Comparison of ENCODE assay signal across 12 cellular contexts in the genomic region with DNA sequence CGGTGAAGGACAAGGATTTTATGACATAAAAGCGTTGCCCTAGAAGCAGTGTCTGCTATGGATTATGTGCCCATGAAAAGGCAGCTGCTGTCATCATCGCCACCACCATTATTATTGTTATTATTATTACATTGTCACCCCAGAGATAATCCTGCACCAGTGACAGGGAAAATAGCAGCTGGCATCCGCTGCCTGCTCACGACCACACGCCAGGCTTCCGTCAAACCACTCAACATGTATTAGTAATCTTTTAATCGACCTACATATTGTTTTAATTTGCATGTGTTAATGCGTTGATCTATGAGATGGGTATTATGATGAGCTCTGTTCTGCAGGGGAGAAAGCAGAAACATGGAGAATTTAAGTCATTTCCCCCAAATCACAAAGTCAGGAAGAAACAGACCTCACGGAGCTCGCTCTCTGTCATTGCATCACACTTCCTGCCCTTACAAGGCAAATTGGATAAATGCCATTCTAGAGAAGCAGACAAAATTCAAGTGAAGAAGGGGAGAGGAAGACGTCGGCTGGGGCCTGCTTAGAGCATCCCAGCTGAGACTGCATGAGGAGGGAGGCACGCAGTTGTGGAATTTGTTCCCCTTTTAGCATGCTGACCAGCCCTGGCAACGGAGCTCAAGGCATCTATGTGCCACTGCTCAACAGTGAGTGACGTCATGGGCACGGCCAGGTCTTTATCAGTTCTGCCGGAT. TPM values are rescaled to one million over a fixed set of nuclear protein-coding genes. Genes with fewer than 3 reads are reported as not detected.
DNase-seq lines count a peak whose midpoint lies in the region; ATAC-seq, FAIRE-seq and TF ChIP-seq lines count a peak whose summit lies in the region.
"Had no signal": no experiment of that assay in that cellular context is flagged by ENCODE, and none has a peak within 500 bp of the region (broad histone marks: within the 10 kb centered on the region; RNA-seq: fewer than 3 reads in every experiment).

A gene with protein sequence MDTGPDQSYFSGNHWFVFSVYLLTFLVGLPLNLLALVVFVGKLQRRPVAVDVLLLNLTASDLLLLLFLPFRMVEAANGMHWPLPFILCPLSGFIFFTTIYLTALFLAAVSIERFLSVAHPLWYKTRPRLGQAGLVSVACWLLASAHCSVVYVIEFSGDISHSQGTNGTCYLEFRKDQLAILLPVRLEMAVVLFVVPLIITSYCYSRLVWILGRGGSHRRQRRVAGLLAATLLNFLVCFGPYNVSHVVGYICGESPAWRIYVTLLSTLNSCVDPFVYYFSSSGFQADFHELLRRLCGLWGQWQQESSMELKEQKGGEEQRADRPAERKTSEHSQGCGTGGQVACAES (plus strand): TSS at position 594 of the 707 bp plus-strand sequence. CDS start 431 bp downstream, outside the sequence.

- H3K9me3 ChIP-seq in mammary epithelial cell (replicated peaks; ENCODE audit: insufficient read depth, low read length) (no peaks in the 10 kb centered on the region), HepG2 (ENCODE audit: low read length) (no peaks in the 10 kb centered on the region)
- H3K9me3 ChIP-seq: Caco-2 had no signal

- no peak within 1 kb of the TSS for H3K27ac ChIP-seq in mammary epithelial cell (ENCODE audit: insufficient read depth, low read depth, low read length)
- H3K27ac ChIP-seq in HepG2 (ENCODE audit: extremely low read length, insufficient read depth, low read length), result no peak within 1 kb of the TSS

- POLR2A ChIA-PET in MCF 10A (lab: Yijun Ruan, JAX) (no interaction called here), HepG2 (lab: Yijun Ruan, JAX) (no interaction called here)

- no peak for TF ChIP-seq RAD21 in HepG2 (CRISPR knock-in tag; IDR thresholded peaks at IDR 0.05)

- H3K27me3 Mint-ChIP-seq in MCF 10A (ENCODE audit: insufficient read depth, unreplicated experiment), result peaks cover 61% of the 10 kb centered on the region
- H3K27me3 Mint-ChIP-seq in activated naive CD8-positive, alpha-beta T cell treated with anti-CD3 and anti-CD28 coated beads for 36 hours, result peaks cover 7% of the 10 kb centered on the region

- CTCF ChIA-PET in MCF 10A (lab: Yijun Ruan, JAX), result interaction anchor here (2.8 to 7.1 kb wide), 2 partner anchors 112 to 137 kb away, joined by 17 to 143 read pairs; no protein-coding TSS in a partner anchor
- CTCF ChIA-PET in mammary epithelial cell (lab: Charles Lee; ENCODE audit: low non-redundant PET), result no interaction called here
- CTCF ChIA-PET in HepG2 (lab: Yijun Ruan, JAX; ENCODE audit: low intra/inter-chr PET ratio, low total read pairs), result no interaction called here

- H4K20me1 ChIP-seq in mammary epithelial cell (ENCODE audit: insufficient read depth, low read length) (no peaks in the 10 kb centered on the region), HepG2 (ENCODE audit: insufficient read depth, low read length) (no peaks in the 10 kb centered on the region)

- H3K9ac ChIP-seq in mammary epithelial cell (ENCODE audit: insufficient read depth, low read length), result no peak within 1 kb of the TSS
- no peak within 1 kb of the TSS for H3K9ac ChIP-seq in HepG2 (ENCODE audit: insufficient read depth, low read depth, low read length)

- H3K36me3 ChIP-seq in mammary epithelial cell (ENCODE audit: insufficient read depth, low read length) (no peaks in the 10 kb centered on the region), HepG2 (replicated peaks in 1 of 2; ENCODE audit: control insufficient read depth in 1 of 2, insufficient read depth in 2 of 2, low read length in 2 of 2) (no peaks in the 10 kb centered on the region)

- 46% methylated on average over 17 of the region's 18 CpGs for WGBS in mammary epithelial cell (ENCODE audit: low coverage, missing lambda C conversion rate)
- 56% methylated on average over 14 of the region's 18 CpGs for WGBS in HepG2 (ENCODE audit: low lambda C conversion rate)

- dilution Hi-C loops in mammary epithelial cell (cut with HindIII; ENCODE audit: low sequenced_read_pairs), result no loop called here

- no peak for ATAC-seq in HepG2
- no peak for ATAC-seq in HG03097 (IDR thresholded peaks at IDR 0.05; ENCODE audit: low FRiP score, unreplicated experiment)
- no peak for ATAC-seq in HG03175 (IDR thresholded peaks at IDR 0.05; ENCODE audit: unreplicated experiment)

- H2AFZ ChIP-seq in mammary epithelial cell (ENCODE audit: low read depth, low read length) (no peak within 1 kb of the TSS), HepG2 (ENCODE audit: low read length) (no peak within 1 kb of the TSS)

- TF ChIP-seq EP300 in HepG2 (IDR thresholded peaks at IDR 0.05; ENCODE audit: low read depth in 2 of 2, low read length in 2 of 2) (no peak), HepG2 (CRISPR knock-in tag; IDR thresholded peaks at IDR 0.05; ENCODE audit: borderline replicate concordance) (no peak)

- no peak for TF ChIP-seq POLR2A in HepG2 (IDR thresholded peaks at IDR 0.05; ENCODE audit: insufficient read depth in 1 of 2, low read depth in 2 of 2, low read length in 2 of 2)

- DNase-seq in MCF 10A (ENCODE audit: unreplicated experiment), result peak; percentile 30
- no peak for DNase-seq in mammary epithelial cell
- no peak for DNase-seq in activated naive CD8-positive, alpha-beta T cell treated with anti-CD3 and anti-CD28 coated beads for 36 hours
- DNase-seq in HepG2 (ENCODE audit: low spot score), result no peak
- no peak for DNase-seq in DMS153 treated with DMSO at 0.1 percent for 48 hours (lab: John Stamatoyannopoulos, UW; ENCODE audit: unreplicated experiment)
- no peak for DNase-seq in HT-29 (ENCODE audit: low spot score)
- DNase-seq: naive B cell; NK-92 treated with Interleukin-12 subunit alpha and Interleukin-12 subunit beta, amount 100 ng/mL, for 24 hours had no signal

- in situ Hi-C loops in mammary epithelial cell (cut with MboI; ENCODE audit: low sequenced_read_pairs in 2 of 2), result loop anchor here (5.0 to 10.0 kb wide), 2 partner anchors 107 to 109 kb away; no protein-coding TSS in a partner anchor
- in situ Hi-C loops in HepG2 (cut with HindIII; ENCODE audit: extremely low pct_ligation_motif_present, low pct_unique_long_range_greater_than_20kb), result no loop called here

- H3K79me2 ChIP-seq in mammary epithelial cell (ENCODE audit: insufficient read depth, low read length) (no peaks in the 10 kb centered on the region), HepG2 (ENCODE audit: insufficient read depth, low read length) (no peaks in the 10 kb centered on the region)

- H3K4me3 ChIP-seq in mammary epithelial cell (replicated peaks in 1 of 3; ENCODE audit: insufficient read depth in 1 of 3, low read depth in 2 of 3, low read length in 3 of 3) (no peak within 1 kb of the TSS), HepG2 (replicated peaks in 1 of 3; ENCODE audit: insufficient read depth in 1 of 3, low read depth in 2 of 3, low read length in 3 of 3) (no peak within 1 kb of the TSS)

- no peak within 1 kb of the TSS for H3K4me3 Mint-ChIP-seq in MCF 10A (ENCODE audit: unreplicated experiment)
- peak within 1 kb of the TSS; percentile 37 for H3K4me3 Mint-ChIP-seq in activated naive CD8-positive, alpha-beta T cell treated with anti-CD3 and anti-CD28 coated beads for 36 hours

- H3K4me1 ChIP-seq in mammary epithelial cell (ENCODE audit: insufficient read depth, low read length) (no peaks in the 10 kb centered on the region), HepG2 (ENCODE audit: insufficient read depth, low read length) (peaks cover 48% of the 10 kb centered on the region)
- H3K4me1 ChIP-seq: Caco-2 had no signal

- H3K27me3 ChIP-seq in mammary epithelial cell (ENCODE audit: insufficient read depth, low read length) (no peaks in the 10 kb centered on the region), HepG2 (ENCODE audit: control insufficient read depth in 1 of 2, insufficient read depth in 2 of 2, low read length in 2 of 2) (peaks cover 6 to 17% of the 10 kb centered on the region in 2 experiments; a peak in 4 of 5 replicates)

- H3K4me2 ChIP-seq in mammary epithelial cell (ENCODE audit: insufficient read depth, low read depth, low read length) (no peak within 1 kb of the TSS), HepG2 (ENCODE audit: low read depth, low read length) (no peak within 1 kb of the TSS)

- no peaks in the 10 kb centered on the region for H3K9me3 Mint-ChIP-seq in MCF 10A (ENCODE audit: unreplicated experiment)
- H3K9me3 Mint-ChIP-seq in activated naive CD8-positive, alpha-beta T cell treated with anti-CD3 and anti-CD28 coated beads for 36 hours, result no peaks in the 10 kb centered on the region
- H3K9me3 Mint-ChIP-seq: naive B cell had no signal

- BruUV-seq in MCF 10A (replicated peaks; lab: Mats Ljungman, UMichigan) (no TSS peak), mammary epithelial cell (replicated peaks; lab: Mats Ljungman, UMichigan) (no TSS peak), HepG2 (replicated peaks; lab: Mats Ljungman, UMichigan) (no TSS peak)

- H3K27ac Mint-ChIP-seq in MCF 10A (ENCODE audit: low read depth, unreplicated experiment), result no peak within 1 kb of the TSS
- H3K27ac Mint-ChIP-seq in activated naive CD8-positive, alpha-beta T cell treated with anti-CD3 and anti-CD28 coated beads for 36 hours, result peak within 1 kb of the TSS; percentile 67

- intact Hi-C loops in MCF 10A (cut with micrococcal nuclease), result loop anchor here (10.0 kb wide), 1 partner anchor 93 kb away; a partner anchor contains a TSS
- intact Hi-C loops in mammary epithelial cell (cut with micrococcal nuclease), result loop anchor here (10.0 kb wide), 1 partner anchor 357 kb away; a partner anchor contains a TSS
- intact Hi-C loops in HepG2 (cut with micrococcal nuclease; ENCODE audit: unreplicated experiment), result no loop called here

- peaks cover 6% of the 10 kb centered on the region for H3K4me1 Mint-ChIP-seq in MCF 10A (ENCODE audit: insufficient read depth, unreplicated experiment)
- peaks cover 10% of the 10 kb centered on the region for H3K4me1 Mint-ChIP-seq in activated naive CD8-positive, alpha-beta T cell treated with anti-CD3 and anti-CD28 coated beads for 36 hours

- TF ChIP-seq CTCF in MCF 10A (IDR thresholded peaks at IDR 0.05; ENCODE audit: unreplicated experiment), result no peak
- no peak for TF ChIP-seq CTCF in mammary epithelial cell (conservative IDR thresholded peaks at IDR 0.05 in 1 of 2, IDR thresholded peaks at IDR 0.05 in 1 of 2; ENCODE audit: extremely low read depth in 1 of 2, insufficient read depth in 1 of 2, low read depth in 1 of 2, low read length in 2 of 2)
- TF ChIP-seq CTCF in HepG2 (CRISPR knock-in tag; IDR thresholded peaks at IDR 0.05), result no peak

- no peaks in the 10 kb centered on the region for H3K36me3 Mint-ChIP-seq in MCF 10A (ENCODE audit: insufficient read depth, unreplicated experiment)
- H3K36me3 Mint-ChIP-seq in activated naive CD8-positive, alpha-beta T cell treated with anti-CD3 and anti-CD28 coated beads for 36 hours, result no peaks in the 10 kb centered on the region
- H3K36me3 Mint-ChIP-seq: naive B cell had no signal

- no peak for FAIRE-seq in HepG2 (lab: Jason Lieb, UNC)
- FAIRE-seq: endothelial cell of umbilical vein had no signal

RNA-seq across cellular contexts. Expression of the gene that starts here (rescaled TPM):
- total RNA-seq in MCF 10A (2022), result not detected in 2 replicates
- total RNA-seq in mammary epithelial cell, result not detected
- not detected for polyA plus RNA-seq in mammary epithelial cell
- not detected for polyA minus RNA-seq in mammary epithelial cell
- total RNA-seq in activated naive CD8-positive, alpha-beta T cell treated with anti-CD3 and anti-CD28 coated beads for 36 hours, result 1 to 10 TPM; 1.2 to 1.3 TPM
- total RNA-seq in HepG2 (2016; rRNA removed; fragmentation: Illumina TruSeq; extraction: Trizol), result not detected in 2 replicates
- total RNA-seq in HepG2 (2016; cell fraction: cytosol; rRNA removed; fragmentation: Illumina TruSeq; extraction: Trizol; ENCODE audit: low read depth), result not detected in 2 replicates
- total RNA-seq in HepG2 (2016; cell fraction: insoluble cytoplasmic fraction; rRNA removed; fragmentation: Illumina TruSeq; extraction: Trizol), result not detected in 2 replicates
- not detected in 2 replicates for total RNA-seq in HepG2 (2016; cell fraction: membrane; rRNA removed; fragmentation: Illumina TruSeq; extraction: Trizol)
- total RNA-seq in HepG2 (2016; cell fraction: nucleus; rRNA removed; fragmentation: Illumina TruSeq; extraction: Trizol), result not detected in 2 replicates
- polyA plus RNA-seq in HepG2 (2011; rRNA removed), result not detected in 2 replicates
- not detected in 2 replicates for polyA plus RNA-seq in HepG2 (2011; cell fraction: cytosol; rRNA removed)
- not detected in 2 replicates for polyA plus RNA-seq in HepG2 (2011; cell fraction: nucleus; rRNA removed)
- not detected in 2 replicates for polyA plus RNA-seq in HepG2 (2012)
- polyA plus RNA-seq in HepG2 (2016; cell fraction: cytosol; fragmentation: Illumina TruSeq; extraction: Trizol; ENCODE audit: low read depth), result not detected in 2 replicates
- not detected in 2 replicates for polyA plus RNA-seq in HepG2 (2016; cell fraction: insoluble cytoplasmic fraction; fragmentation: Illumina TruSeq; extraction: Trizol; ENCODE audit: low read depth)
- not detected in 2 replicates for polyA plus RNA-seq in HepG2 (2016; cell fraction: membrane; fragmentation: Illumina TruSeq; extraction: Trizol; ENCODE audit: low read depth)
- not detected in 2 replicates for polyA plus RNA-seq in HepG2 (2016; cell fraction: nucleus; fragmentation: Illumina TruSeq; extraction: Trizol; ENCODE audit: insufficient read depth, low read depth)
- not detected in 2 replicates for polyA minus RNA-seq in HepG2 (2011; rRNA and poly(A)+ RNA removed; ENCODE audit: low replicate concordance)
- not detected in 2 replicates for polyA minus RNA-seq in HepG2 (2011; cell fraction: cytosol; rRNA and poly(A)+ RNA removed)
- not detected in 2 replicates for polyA minus RNA-seq in HepG2 (2011; cell fraction: nucleus; rRNA and poly(A)+ RNA removed)
- total RNA-seq in HT-29 (2014; rRNA removed; shearing (Covaris generic)), result not detected in 2 replicates
- total RNA-seq: Caco-2, endothelial cell of umbilical vein had no signal
- polyA plus RNA-seq: endothelial cell of umbilical vein had no signal

Comparison
In these comparisons a context has a peak if more than half of its experiments do, and no peak if none do; other contexts are left out.
1. Peak in DNase-seq in MCF 10A; RNA of the gene not detected or under 1 TPM.